ENCODE assay signal across 1 cellular context in genomic region chr13:101576452-101576851, GRCh38.
TF ChIP-seq lines count a peak whose summit lies in the region.

No MANE protein-coding gene starts in this region.

TF ChIP-seq in HepG2, 621 proteins besides CTCF, POLR2A, EP300 and RAD21 (continued from another document):
- peak; percentile 20; the same call in 1 of the 2 replicates for TF ChIP-seq ETV5 (CRISPR knock-in tag; IDR thresholded peaks at IDR 0.05; ENCODE audit: borderline replicate concordance)
- 0 out of 2 replicates have a peak, but pooled peaks have one; percentile 29 for TF ChIP-seq KMT2B (CRISPR knock-in tag; IDR thresholded peaks at IDR 0.05)
- TF ChIP-seq FOXA3 (CRISPR knock-in tag; IDR thresholded peaks at IDR 0.05): peak; percentile 61; the same call in 1 of the 2 replicates
- no peak for TF ChIP-seq PATZ1 (CRISPR knock-in tag; IDR thresholded peaks at IDR 0.05)
- TF ChIP-seq ZNF672 (CRISPR knock-in tag; IDR thresholded peaks at IDR 0.05): no peak
- no peak for TF ChIP-seq ZNF709 (CRISPR knock-in tag; IDR thresholded peaks at IDR 0.05)
